1 cellular context compared by ENCODE assay signal in the genomic region with DNA sequence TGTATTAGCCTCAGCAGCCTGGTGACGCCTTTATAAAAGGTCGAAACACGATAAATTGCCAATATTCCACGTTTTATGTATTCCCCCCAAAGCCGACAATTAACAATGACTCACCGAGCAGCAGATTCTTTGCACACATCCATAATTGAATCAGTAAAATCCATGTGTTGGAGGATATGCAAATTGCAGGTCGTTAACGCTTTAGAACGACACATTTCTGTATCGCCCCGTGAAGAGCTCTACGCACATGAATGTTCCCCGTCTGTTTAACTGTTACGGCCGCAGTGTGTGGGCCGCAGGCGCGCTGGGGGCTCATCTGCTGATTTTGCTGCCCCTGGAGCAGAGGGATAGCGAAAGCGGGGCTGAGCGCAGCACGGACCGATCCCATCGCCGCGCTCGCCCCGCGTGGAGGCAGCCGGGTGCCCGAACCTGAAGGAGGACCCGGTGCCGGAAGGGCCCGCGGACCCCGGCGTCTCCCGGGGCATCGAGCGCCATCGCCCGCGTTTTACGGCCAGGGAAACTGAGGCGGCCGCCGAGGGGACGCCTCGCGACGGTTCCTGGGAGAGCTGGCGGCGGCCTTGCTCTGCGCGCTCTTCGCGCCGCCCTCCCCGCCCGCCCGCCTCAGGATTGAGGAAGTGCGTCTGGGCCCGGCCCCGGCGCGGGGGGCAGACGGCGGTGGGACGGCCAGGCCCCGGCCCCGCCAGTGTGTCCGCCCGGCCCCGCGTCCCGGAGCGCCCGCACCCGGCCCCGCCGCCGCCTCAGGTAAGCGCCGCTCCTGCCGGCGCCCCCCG.
A peak's percentile ranks its signal among the peaks of the same experiment; 100 is the strongest.
TF ChIP-seq lines count a peak whose summit lies in the region.

Gene LRRK1, plus strand, starts transcription at position 668 of the 791 bp plus-strand sequence. CDS start 5,276 bp downstream, outside the sequence.

TF ChIP-seq in WTC11, 78 proteins besides CTCF, POLR2A, EP300 and RAD21 (continued from another document):
- 0 out of 2 replicates have a peak, but pooled peaks have one; percentile 30 for TF ChIP-seq ZBTB43 (CRISPR knock-in tag; IDR thresholded peaks at IDR 0.05)
- TF ChIP-seq TCF7 (CRISPR knock-in tag; IDR thresholded peaks at IDR 0.05; ENCODE audit: low read depth) = no peak
- no peak for TF ChIP-seq NFYB (CRISPR knock-in tag; conservative IDR thresholded peaks at IDR 0.05; ENCODE audit: low read depth)
- no peak for TF ChIP-seq SMAD3 (CRISPR knock-in tag; IDR thresholded peaks at IDR 0.05; ENCODE audit: borderline replicate concordance)
- no peak for TF ChIP-seq MXD4 (CRISPR knock-in tag; IDR thresholded peaks at IDR 0.05; ENCODE audit: borderline replicate concordance)
- no peak for TF ChIP-seq NR1H2 (CRISPR knock-in tag; IDR thresholded peaks at IDR 0.05)
- TF ChIP-seq FOXP1 (CRISPR knock-in tag; IDR thresholded peaks at IDR 0.05; ENCODE audit: borderline replicate concordance) = 0 out of 2 replicates have a peak, but pooled peaks have one; percentile 19
- no peak for TF ChIP-seq KAT7 (CRISPR knock-in tag; IDR thresholded peaks at IDR 0.05; ENCODE audit: borderline replicate concordance)
- TF ChIP-seq FOXK1 (CRISPR knock-in tag; IDR thresholded peaks at IDR 0.05) = 0 out of 2 replicates have a peak, but pooled peaks have one; percentile 14
- TF ChIP-seq, protein P1, sequence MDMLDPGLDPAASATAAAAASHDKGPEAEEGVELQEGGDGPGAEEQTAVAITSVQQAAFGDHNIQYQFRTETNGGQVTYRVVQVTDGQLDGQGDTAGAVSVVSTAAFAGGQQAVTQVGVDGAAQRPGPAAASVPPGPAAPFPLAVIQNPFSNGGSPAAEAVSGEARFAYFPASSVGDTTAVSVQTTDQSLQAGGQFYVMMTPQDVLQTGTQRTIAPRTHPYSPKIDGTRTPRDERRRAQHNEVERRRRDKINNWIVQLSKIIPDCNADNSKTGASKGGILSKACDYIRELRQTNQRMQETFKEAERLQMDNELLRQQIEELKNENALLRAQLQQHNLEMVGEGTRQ (CRISPR knock-in tag; IDR thresholded peaks at IDR 0.05) = no peak
- TF ChIP-seq, protein P2, sequence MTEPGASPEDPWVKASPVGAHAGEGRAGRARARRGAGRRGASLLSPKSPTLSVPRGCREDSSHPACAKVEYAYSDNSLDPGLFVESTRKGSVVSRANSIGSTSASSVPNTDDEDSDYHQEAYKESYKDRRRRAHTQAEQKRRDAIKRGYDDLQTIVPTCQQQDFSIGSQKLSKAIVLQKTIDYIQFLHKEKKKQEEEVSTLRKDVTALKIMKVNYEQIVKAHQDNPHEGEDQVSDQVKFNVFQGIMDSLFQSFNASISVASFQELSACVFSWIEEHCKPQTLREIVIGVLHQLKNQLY (CRISPR knock-in tag; IDR thresholded peaks at IDR 0.05) = no peak
- no peak for TF ChIP-seq AFF4 (CRISPR knock-in tag; IDR thresholded peaks at IDR 0.05; ENCODE audit: borderline replicate concordance)
- TF ChIP-seq OVOL2 (CRISPR knock-in tag; IDR thresholded peaks at IDR 0.05; ENCODE audit: borderline replicate concordance) = no peak
- TF ChIP-seq E2F5 (CRISPR knock-in tag; IDR thresholded peaks at IDR 0.05) = no peak
- TF ChIP-seq, protein P3, sequence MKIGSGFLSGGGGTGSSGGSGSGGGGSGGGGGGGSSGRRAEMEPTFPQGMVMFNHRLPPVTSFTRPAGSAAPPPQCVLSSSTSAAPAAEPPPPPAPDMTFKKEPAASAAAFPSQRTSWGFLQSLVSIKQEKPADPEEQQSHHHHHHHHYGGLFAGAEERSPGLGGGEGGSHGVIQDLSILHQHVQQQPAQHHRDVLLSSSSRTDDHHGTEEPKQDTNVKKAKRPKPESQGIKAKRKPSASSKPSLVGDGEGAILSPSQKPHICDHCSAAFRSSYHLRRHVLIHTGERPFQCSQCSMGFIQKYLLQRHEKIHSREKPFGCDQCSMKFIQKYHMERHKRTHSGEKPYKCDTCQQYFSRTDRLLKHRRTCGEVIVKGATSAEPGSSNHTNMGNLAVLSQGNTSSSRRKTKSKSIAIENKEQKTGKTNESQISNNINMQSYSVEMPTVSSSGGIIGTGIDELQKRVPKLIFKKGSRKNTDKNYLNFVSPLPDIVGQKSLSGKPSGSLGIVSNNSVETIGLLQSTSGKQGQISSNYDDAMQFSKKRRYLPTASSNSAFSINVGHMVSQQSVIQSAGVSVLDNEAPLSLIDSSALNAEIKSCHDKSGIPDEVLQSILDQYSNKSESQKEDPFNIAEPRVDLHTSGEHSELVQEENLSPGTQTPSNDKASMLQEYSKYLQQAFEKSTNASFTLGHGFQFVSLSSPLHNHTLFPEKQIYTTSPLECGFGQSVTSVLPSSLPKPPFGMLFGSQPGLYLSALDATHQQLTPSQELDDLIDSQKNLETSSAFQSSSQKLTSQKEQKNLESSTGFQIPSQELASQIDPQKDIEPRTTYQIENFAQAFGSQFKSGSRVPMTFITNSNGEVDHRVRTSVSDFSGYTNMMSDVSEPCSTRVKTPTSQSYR (CRISPR knock-in tag; IDR thresholded peaks at IDR 0.05) = no peak
- no peak for TF ChIP-seq ATF1 (CRISPR knock-in tag; IDR thresholded peaks at IDR 0.05)
- TF ChIP-seq ZNF532 (CRISPR knock-in tag; IDR thresholded peaks at IDR 0.05; ENCODE audit: borderline replicate concordance) = no peak
- no peak for TF ChIP-seq NR2C2 (CRISPR knock-in tag; IDR thresholded peaks at IDR 0.05)
- TF ChIP-seq ZNF232 (CRISPR knock-in tag; IDR thresholded peaks at IDR 0.05) = no peak
- TF ChIP-seq CBFB (CRISPR knock-in tag; IDR thresholded peaks at IDR 0.05; ENCODE audit: low read depth) = no peak
- no peak for TF ChIP-seq TEAD1 (CRISPR knock-in tag; IDR thresholded peaks at IDR 0.05)
- no peak for TF ChIP-seq TEAD4 (CRISPR knock-in tag; IDR thresholded peaks at IDR 0.05)
- no peak for TF ChIP-seq E2F4 (CRISPR knock-in tag; IDR thresholded peaks at IDR 0.05; ENCODE audit: borderline replicate concordance, low read depth)
- TF ChIP-seq JUN (CRISPR knock-in tag; IDR thresholded peaks at IDR 0.05) = no peak
- no peak for TF ChIP-seq CDX4 (CRISPR knock-in tag; IDR thresholded peaks at IDR 0.05; ENCODE audit: borderline replicate concordance)
- TF ChIP-seq ETV6 (CRISPR knock-in tag; IDR thresholded peaks at IDR 0.05) = 0 out of 2 replicates have a peak, but pooled peaks have one; percentile 46
- TF ChIP-seq GABPB1 (CRISPR knock-in tag; IDR thresholded peaks at IDR 0.05) = no peak
